1 cellular context compared by ENCODE assay signal in the genomic region with DNA sequence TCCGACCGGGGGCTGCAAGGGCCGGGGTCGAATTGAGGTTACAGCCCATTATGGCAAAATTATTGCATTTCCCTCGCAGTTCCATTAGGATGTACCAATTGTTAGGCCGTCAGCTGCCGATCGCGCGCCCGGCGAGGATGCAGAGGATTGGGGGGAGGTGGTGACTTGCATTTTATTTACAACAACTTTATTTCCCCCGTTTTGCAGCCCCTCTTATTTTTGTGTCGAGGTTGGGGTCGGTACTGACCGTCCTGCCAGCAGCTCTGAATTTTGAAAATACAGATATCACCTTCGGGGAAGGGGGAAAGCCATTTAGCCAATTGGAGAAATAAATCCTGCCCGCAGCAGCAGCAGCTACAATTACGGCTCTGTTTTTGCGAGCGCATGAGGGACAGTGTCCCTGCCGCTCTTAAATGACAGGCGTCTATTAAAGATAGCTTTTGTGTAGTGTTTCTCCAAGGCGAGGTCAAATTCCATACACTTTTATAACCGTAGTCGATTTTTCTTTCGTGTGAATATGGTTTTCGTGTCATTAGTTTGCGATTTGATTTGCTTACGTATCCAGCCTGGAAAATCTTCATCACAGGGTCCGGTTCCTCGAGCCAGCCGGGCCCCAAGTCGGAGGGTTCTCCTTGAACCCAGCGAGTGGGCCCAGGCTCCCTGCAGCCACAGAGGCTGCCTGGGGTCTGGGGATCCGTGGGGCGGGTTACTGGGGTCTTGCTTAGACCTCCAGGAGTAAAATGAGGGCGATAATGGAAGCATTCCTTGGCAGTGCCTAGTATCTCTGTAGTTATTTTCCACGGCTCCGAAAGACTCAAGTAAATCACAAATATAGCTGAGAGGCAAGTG.
TF ChIP-seq lines count a peak whose summit lies in the region.

No MANE protein-coding gene starts in this region.

TF ChIP-seq in HEK293, 187 proteins besides CTCF, POLR2A, EP300 and RAD21 (continued from another document):
- TF ChIP-seq, protein P1, sequence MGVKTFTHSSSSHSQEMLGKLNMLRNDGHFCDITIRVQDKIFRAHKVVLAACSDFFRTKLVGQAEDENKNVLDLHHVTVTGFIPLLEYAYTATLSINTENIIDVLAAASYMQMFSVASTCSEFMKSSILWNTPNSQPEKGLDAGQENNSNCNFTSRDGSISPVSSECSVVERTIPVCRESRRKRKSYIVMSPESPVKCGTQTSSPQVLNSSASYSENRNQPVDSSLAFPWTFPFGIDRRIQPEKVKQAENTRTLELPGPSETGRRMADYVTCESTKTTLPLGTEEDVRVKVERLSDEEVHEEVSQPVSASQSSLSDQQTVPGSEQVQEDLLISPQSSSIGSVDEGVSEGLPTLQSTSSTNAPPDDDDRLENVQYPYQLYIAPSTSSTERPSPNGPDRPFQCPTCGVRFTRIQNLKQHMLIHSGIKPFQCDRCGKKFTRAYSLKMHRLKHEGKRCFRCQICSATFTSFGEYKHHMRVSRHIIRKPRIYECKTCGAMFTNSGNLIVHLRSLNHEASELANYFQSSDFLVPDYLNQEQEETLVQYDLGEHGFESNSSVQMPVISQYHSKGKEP (tag by site-specific recombination; IDR thresholded peaks at IDR 0.05) = peak; percentile 96
- TF ChIP-seq ZNF341 (tag by site-specific recombination; IDR thresholded peaks at IDR 0.05; ENCODE audit: low read depth) = peak; percentile 59
- TF ChIP-seq ZNF654 (tag by site-specific recombination; IDR thresholded peaks at IDR 0.05; ENCODE audit: low read depth) = peak; percentile 42; the same call in 1 of the 2 replicates
- TF ChIP-seq ZNF184 (tag by site-specific recombination; IDR thresholded peaks at IDR 0.05) = peak; percentile 13; the same call in 1 of the 2 replicates
- TF ChIP-seq, protein P2, sequence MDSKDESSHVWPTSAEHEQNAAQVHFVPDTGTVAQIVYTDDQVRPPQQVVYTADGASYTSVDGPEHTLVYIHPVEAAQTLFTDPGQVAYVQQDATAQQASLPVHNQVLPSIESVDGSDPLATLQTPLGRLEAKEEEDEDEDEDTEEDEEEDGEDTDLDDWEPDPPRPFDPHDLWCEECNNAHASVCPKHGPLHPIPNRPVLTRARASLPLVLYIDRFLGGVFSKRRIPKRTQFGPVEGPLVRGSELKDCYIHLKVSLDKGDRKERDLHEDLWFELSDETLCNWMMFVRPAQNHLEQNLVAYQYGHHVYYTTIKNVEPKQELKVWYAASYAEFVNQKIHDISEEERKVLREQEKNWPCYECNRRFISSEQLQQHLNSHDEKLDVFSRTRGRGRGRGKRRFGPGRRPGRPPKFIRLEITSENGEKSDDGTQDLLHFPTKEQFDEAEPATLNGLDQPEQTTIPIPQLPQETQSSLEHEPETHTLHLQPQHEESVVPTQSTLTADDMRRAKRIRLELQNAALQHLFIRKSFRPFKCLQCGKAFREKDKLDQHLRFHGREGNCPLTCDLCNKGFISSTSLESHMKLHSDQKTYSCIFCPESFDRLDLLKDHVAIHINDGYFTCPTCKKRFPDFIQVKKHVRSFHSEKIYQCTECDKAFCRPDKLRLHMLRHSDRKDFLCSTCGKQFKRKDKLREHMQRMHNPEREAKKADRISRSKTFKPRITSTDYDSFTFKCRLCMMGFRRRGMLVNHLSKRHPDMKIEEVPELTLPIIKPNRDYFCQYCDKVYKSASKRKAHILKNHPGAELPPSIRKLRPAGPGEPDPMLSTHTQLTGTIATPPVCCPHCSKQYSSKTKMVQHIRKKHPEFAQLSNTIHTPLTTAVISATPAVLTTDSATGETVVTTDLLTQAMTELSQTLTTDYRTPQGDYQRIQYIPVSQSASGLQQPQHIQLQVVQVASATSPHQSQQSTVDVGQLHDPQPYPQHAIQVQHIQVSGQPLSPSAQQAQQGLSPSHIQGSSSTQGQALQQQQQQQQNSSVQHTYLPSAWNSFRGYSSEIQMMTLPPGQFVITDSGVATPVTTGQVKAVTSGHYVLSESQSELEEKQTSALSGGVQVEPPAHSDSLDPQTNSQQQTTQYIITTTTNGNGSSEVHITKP (tag by site-specific recombination; IDR thresholded peaks at IDR 0.05) = peak; percentile 76
- peak; percentile 71 for TF ChIP-seq GFI1B (tag by site-specific recombination; IDR thresholded peaks at IDR 0.05)
- TF ChIP-seq ZNF426 (tag by site-specific recombination; IDR thresholded peaks at IDR 0.05) = no peak
- no peak for TF ChIP-seq KLF8 (tag by site-specific recombination; IDR thresholded peaks at IDR 0.05)
- TF ChIP-seq ZIC2 (tag by site-specific recombination; IDR thresholded peaks at IDR 0.05) = 0 out of 2 replicates have a peak, but pooled peaks have one; percentile 19
- no peak for TF ChIP-seq ZNF658 (tag by site-specific recombination; IDR thresholded peaks at IDR 0.05)
- TF ChIP-seq ZBTB17 (tag by site-specific recombination; IDR thresholded peaks at IDR 0.05) = peak; percentile 57
- TF ChIP-seq TRIM28 (IDR thresholded peaks at IDR 0.05; ENCODE audit: borderline replicate concordance, low read length) = 0 out of 2 replicates have a peak, but pooled peaks have one; percentile 38
- TF ChIP-seq ZXDB (tag by site-specific recombination; IDR thresholded peaks at IDR 0.05) = no peak
- TF ChIP-seq TSHZ1 (tag by site-specific recombination; IDR thresholded peaks at IDR 0.05; ENCODE audit: borderline replicate concordance) = peak; percentile 88
- peak; percentile 93 for TF ChIP-seq PRDM6 (tag by site-specific recombination; IDR thresholded peaks at IDR 0.05)
- TF ChIP-seq PRDM4 (tag by site-specific recombination; IDR thresholded peaks at IDR 0.05) = peak; percentile 73
- 0 out of 2 replicates have a peak, but pooled peaks have one; percentile 4 for TF ChIP-seq ZFHX2 (tag by site-specific recombination; conservative IDR thresholded peaks at IDR 0.05)
- peak; percentile 82 for TF ChIP-seq BCL11B (tag by site-specific recombination; IDR thresholded peaks at IDR 0.05; ENCODE audit: low read depth)
- peak; percentile 52 for TF ChIP-seq WT1 (tag by site-specific recombination; IDR thresholded peaks at IDR 0.05)
- 0 out of 2 replicates have a peak, but pooled peaks have one; percentile 8 for TF ChIP-seq ZNF596 (tag by site-specific recombination; IDR thresholded peaks at IDR 0.05)
- TF ChIP-seq SP3 (tag by site-specific recombination; IDR thresholded peaks at IDR 0.05) = peak; percentile 7; the same call in 1 of the 2 replicates
- peak; percentile 15; the same call in 1 of the 2 replicates for TF ChIP-seq ZNF639 (tag by site-specific recombination; IDR thresholded peaks at IDR 0.05)
- TF ChIP-seq ZBTB20 (tag by site-specific recombination; IDR thresholded peaks at IDR 0.05) = no peak
- TF ChIP-seq ZNF792 (tag by site-specific recombination; IDR thresholded peaks at IDR 0.05) = 0 out of 2 replicates have a peak, but pooled peaks have one; percentile 11
- TF ChIP-seq FEZF1 (tag by site-specific recombination; IDR thresholded peaks at IDR 0.05) = peak; percentile 76
- 0 out of 2 replicates have a peak, but pooled peaks have one; percentile 22 for TF ChIP-seq ZNF843 (tag by site-specific recombination; IDR thresholded peaks at IDR 0.05)
- TF ChIP-seq ZSCAN5A (tag by site-specific recombination; IDR thresholded peaks at IDR 0.05) = no peak
- TF ChIP-seq ZNF660 (tag by site-specific recombination; IDR thresholded peaks at IDR 0.05) = peak; percentile 70; the same call in 1 of the 2 replicates
- TF ChIP-seq PBX3 (CRISPR knock-in tag; IDR thresholded peaks at IDR 0.05) = no peak
TF ChIP-seq in HEK293: peak in this region for 29.
